15 cellular contexts compared by ENCODE assay signal in the genomic region with DNA sequence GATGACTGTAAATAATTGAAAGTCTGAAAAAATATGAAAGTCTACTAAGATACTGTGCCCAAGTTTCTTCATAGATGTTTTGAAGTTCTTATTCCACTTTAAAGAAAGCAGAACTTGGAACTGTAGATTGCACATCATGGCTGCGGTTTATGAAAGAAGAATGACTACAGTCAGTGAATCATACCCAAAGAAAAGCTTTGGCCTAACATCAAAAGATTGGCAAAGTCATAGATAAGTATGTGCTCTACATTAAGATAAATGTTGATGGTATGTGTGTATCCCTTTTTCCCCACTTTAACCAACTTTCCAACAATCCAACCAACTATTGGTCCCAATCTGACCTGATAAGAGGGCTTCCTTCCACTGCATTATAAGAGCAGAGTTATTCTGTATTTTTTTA.
DNase-seq lines count a peak whose midpoint lies in the region; ATAC-seq and TF ChIP-seq lines count a peak whose summit lies in the region.
"Had no signal": no experiment of that assay in that cellular context is flagged by ENCODE, and none has a peak within 500 bp of the region (broad histone marks: within the 10 kb centered on the region; RNA-seq: fewer than 3 reads in every experiment).

No MANE protein-coding gene starts in this region.

- peaks cover 9% of the 10 kb centered on the region for H3K4me1 Mint-ChIP-seq in MCF 10A (ENCODE audit: insufficient read depth, unreplicated experiment)

- no peak for TF ChIP-seq POLR2A in breast epithelium (IDR thresholded peaks at IDR 0.05)

- H3K4me3 Mint-ChIP-seq in MCF 10A (ENCODE audit: unreplicated experiment): no peak overlapping the region

- CTCF ChIA-PET in MCF 10A (lab: Yijun Ruan, JAX): no interaction called here

- intact Hi-C loops in MCF 10A (cut with micrococcal nuclease): no loop called here
- intact Hi-C loops in breast epithelium (cut with DNase I; ENCODE audit: low total_unique reads): no loop called here
- intact Hi-C loops in aorta (cut with DNase I): no loop called here
- intact Hi-C loops in sciatic nerve (cut with DNase I): no loop called here

- peaks cover 6% of the 10 kb centered on the region for H3K36me3 Mint-ChIP-seq in MCF 10A (ENCODE audit: insufficient read depth, unreplicated experiment)

- peaks cover 8% of the 10 kb centered on the region for H3K9me3 Mint-ChIP-seq in MCF 10A (ENCODE audit: unreplicated experiment)

- no peak for TF ChIP-seq CTCF in MCF 10A (IDR thresholded peaks at IDR 0.05; ENCODE audit: unreplicated experiment)
- TF ChIP-seq CTCF in breast epithelium (IDR thresholded peaks at IDR 0.05): no peak

- H3K9me3 ChIP-seq in breast epithelium (no peaks in the 10 kb centered on the region), aorta (ENCODE audit: control insufficient read depth, low read length) (no peaks in the 10 kb centered on the region)

- POLR2A ChIA-PET in MCF 10A (lab: Yijun Ruan, JAX): interaction anchor here (1.3 to 3.5 kb wide), 3 partner anchors 10 to 57 kb away, joined by 3 to 17 read pairs (median 5); no protein-coding TSS in a partner anchor

- H3K4me1 ChIP-seq in breast epithelium: no peaks in the 10 kb centered on the region
- H3K4me1 ChIP-seq in aorta (ENCODE audit: control insufficient read depth in 1 of 2, insufficient read depth in 2 of 2, low read length in 2 of 2): no peaks in the 10 kb centered on the region

- H3K4me3 ChIP-seq in breast epithelium: no peak overlapping the region
- H3K4me3 ChIP-seq in aorta (ENCODE audit: low read length in 2 of 2): no peak overlapping the region

- no TSS peak for BruUV-seq in MCF 10A (replicated peaks; lab: Mats Ljungman, UMichigan)

- no peak overlapping the region for H3K27ac Mint-ChIP-seq in MCF 10A (ENCODE audit: low read depth, unreplicated experiment)

- H3K27me3 Mint-ChIP-seq in MCF 10A (ENCODE audit: insufficient read depth, unreplicated experiment): no peaks in the 10 kb centered on the region

- no peak overlapping the region for H3K27ac ChIP-seq in breast epithelium
- peak overlapping the region; percentile 44 for H3K27ac ChIP-seq in epithelial cell of prostate
- H3K27ac ChIP-seq in aorta (ENCODE audit: low read depth in 1 of 2, low read length in 2 of 2): no peak overlapping the region
- H3K27ac ChIP-seq in substantia nigra (ENCODE audit: low read depth, low read length, poor library complexity, severe bottlenecking): no peak overlapping the region
- H3K27ac ChIP-seq: 22Rv1, VCaP had no signal

- WGBS in aorta, 2 donors: 84 to 87% methylated on average over 1 of the region's 1 CpG

- DNase-seq in MCF 10A (ENCODE audit: unreplicated experiment): peak; percentile 59
- DNase-seq in breast epithelium (ENCODE audit: low spot score in 2 of 2): no peak
- peak; percentile 89 for DNase-seq in RPMI7951 (ENCODE audit: low read depth)
- DNase-seq in epithelial cell of prostate (ENCODE audit: low read depth, low spot score): no peak
- no peak for DNase-seq in aorta
- DNase-seq in substantia nigra (lab: John Stamatoyannopoulos, UW): no peak
- no peak for DNase-seq in activated gamma-delta T cell (lab: John Stamatoyannopoulos, UW)
- DNase-seq in sciatic nerve (ENCODE audit: low spot score): no peak
- DNase-seq: Calu3, cerebellar nuclear complex, mesenchymal stem cell, NCI-H187, NCI-H69 had no signal

- H3K36me3 ChIP-seq in breast epithelium (no peaks in the 10 kb centered on the region), aorta (ENCODE audit: control insufficient read depth in 1 of 2, insufficient read depth in 2 of 2, low read length in 1 of 2) (no peaks in the 10 kb centered on the region)

- ATAC-seq in aorta (ENCODE audit: low FRiP score) (no peak), sciatic nerve (no peak)

- H3K27me3 ChIP-seq in breast epithelium (no peaks in the 10 kb centered on the region), aorta (ENCODE audit: control insufficient read depth in 1 of 2, insufficient read depth in 2 of 2, low read length in 1 of 2) (no peaks in the 10 kb centered on the region)

Comparison
In these comparisons a context has a peak if more than half of its experiments do, and no peak if none do; other contexts are left out.
1. DNase-seq: peak in MCF 10A (single experiment) and RPMI7951 (single experiment); none in breast epithelium (0 of 2), epithelial cell of prostate (single experiment), aorta (0 of 2), substantia nigra (0 of 49), activated gamma-delta T cell (single experiment) and sciatic nerve (single experiment).